Comparison of ENCODE assay signal across 8 cellular contexts in genomic region chr10:2137549-2138174, GRCh38.
A peak's percentile ranks its signal among the peaks of the same experiment; 100 is the strongest.
DNase-seq lines count a peak whose midpoint lies in the region; ATAC-seq, FAIRE-seq and TF ChIP-seq lines count a peak whose summit lies in the region.
"Had no signal": no experiment of that assay in that cellular context is flagged by ENCODE, and none has a peak within 500 bp of the region (broad histone marks: within the 10 kb centered on the region; RNA-seq: fewer than 3 reads in every experiment).

No MANE protein-coding gene starts in this region.

- H3K36me3 ChIP-seq in OCI-LY3 (replicated peaks; ENCODE audit: low read depth, low read length): no peaks in the 10 kb centered on the region
- no peaks in the 10 kb centered on the region for H3K36me3 ChIP-seq in kidney (ENCODE audit: control insufficient read depth in 1 of 2, insufficient read depth in 2 of 2, low read length in 2 of 2)

- no peaks in the 10 kb centered on the region for H4K20me1 ChIP-seq in OCI-LY3 (ENCODE audit: insufficient read depth, low read length)

- TF ChIP-seq CTCF in OCI-LY3 (IDR thresholded peaks at IDR 0.05; ENCODE audit: low read depth, low read length): peak; percentile 40
- TF ChIP-seq CTCF in kidney (IDR thresholded peaks at IDR 0.05; ENCODE audit: borderline replicate concordance, extremely low read depth, insufficient read depth): peak; percentile 26

- H3K9me3 ChIP-seq in OCI-LY3 (ENCODE audit: insufficient read depth, low read length) (no peaks in the 10 kb centered on the region), kidney (ENCODE audit: control insufficient read depth in 1 of 2, low read length in 2 of 2) (peaks cover 0 to 4% of the 10 kb centered on the region in 2 donors)

- ATAC-seq in GM21526 (IDR thresholded peaks at IDR 0.05; ENCODE audit: low FRiP score, unreplicated experiment): peak; percentile 68

- H3K9ac ChIP-seq in OCI-LY3 (ENCODE audit: low read length) (no peak overlapping the region), kidney (ENCODE audit: low read length in 2 of 2) (no peak overlapping the region)

- intact Hi-C loops in kidney (cut with DNase I): no loop called here

- H3K79me2 ChIP-seq in OCI-LY3 (ENCODE audit: low read length): no peaks in the 10 kb centered on the region

- no peak for FAIRE-seq in kidney (lab: Jason Lieb, UNC)

- no peak overlapping the region for H3K4me3 ChIP-seq in OCI-LY3 (ENCODE audit: low read length)
- no peak overlapping the region for H3K4me3 ChIP-seq in kidney (ENCODE audit: low read length in 2 of 2)
- H3K4me3 ChIP-seq: skin epidermis had no signal

- no peaks in the 10 kb centered on the region for H3K27me3 ChIP-seq in OCI-LY3 (ENCODE audit: low read depth, low read length)

- no peaks in the 10 kb centered on the region for H3K4me1 ChIP-seq in OCI-LY3 (ENCODE audit: low read length)
- no peaks in the 10 kb centered on the region for H3K4me1 ChIP-seq in kidney (ENCODE audit: control insufficient read depth in 1 of 2, insufficient read depth in 1 of 2, low read depth in 1 of 2, low read length in 2 of 2)

- H2AFZ ChIP-seq in OCI-LY3 (ENCODE audit: low read depth, low read length): no peak overlapping the region

- DNase-seq in Daoy (ENCODE audit: low read depth): peak; percentile 36
- DNase-seq in kidney: no peak
- DNase-seq in T1000 (lab: John Stamatoyannopoulos, UW): no peak
- DNase-seq in COLO829 (ENCODE audit: low spot score): no peak
- no peak for DNase-seq in effector CD4-positive, alpha-beta T cell

- no peak overlapping the region for H3K27ac ChIP-seq in OCI-LY3 (ENCODE audit: low read length)
- no peak overlapping the region for H3K27ac ChIP-seq in kidney (ENCODE audit: low read depth in 2 of 2, low read length in 2 of 2)
- H3K27ac ChIP-seq: skin epidermis had no signal

- H3K4me2 ChIP-seq in OCI-LY3 (ENCODE audit: low read length): no peak overlapping the region
